Comparison of ENCODE assay signal across 8 cellular contexts in the genomic region with DNA sequence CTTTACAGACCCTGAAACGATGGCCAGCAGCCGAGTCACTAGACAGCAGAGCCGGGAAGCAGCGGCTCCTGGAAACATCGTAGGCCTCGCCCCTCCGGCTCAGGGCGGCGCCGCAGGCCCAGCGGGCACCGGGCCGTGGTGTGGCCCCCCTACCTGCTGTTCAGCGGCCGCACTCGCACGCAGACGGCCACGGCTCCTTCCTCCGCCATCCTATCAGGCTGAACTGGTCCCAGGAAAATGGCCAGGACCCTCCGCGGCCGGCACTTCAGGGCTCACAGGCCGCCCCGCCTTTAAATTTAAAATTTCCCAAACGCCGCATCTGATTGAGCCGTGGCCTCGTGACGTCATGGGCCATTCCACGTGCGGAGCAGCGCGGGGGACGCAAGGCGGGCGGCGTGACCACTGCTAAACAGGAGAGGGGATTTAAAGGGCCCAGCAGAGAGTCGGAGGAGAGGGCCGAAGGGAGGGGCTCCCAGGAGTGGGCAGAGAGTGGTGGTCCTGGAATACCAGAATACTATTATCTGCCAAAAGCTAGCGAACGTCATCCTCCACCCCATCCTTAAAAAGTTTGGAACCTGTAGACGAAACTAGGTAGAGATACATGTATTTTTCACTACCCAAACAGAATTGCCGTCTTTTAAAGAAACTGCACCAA. TPM values are rescaled to one million over a fixed set of nuclear protein-coding genes. Genes with fewer than 3 reads are reported as not detected.
A peak's percentile ranks its signal among the peaks of the same experiment; 100 is the strongest.
DNase-seq lines count a peak whose midpoint lies in the region; TF ChIP-seq lines count a peak whose summit lies in the region.

A gene with protein sequence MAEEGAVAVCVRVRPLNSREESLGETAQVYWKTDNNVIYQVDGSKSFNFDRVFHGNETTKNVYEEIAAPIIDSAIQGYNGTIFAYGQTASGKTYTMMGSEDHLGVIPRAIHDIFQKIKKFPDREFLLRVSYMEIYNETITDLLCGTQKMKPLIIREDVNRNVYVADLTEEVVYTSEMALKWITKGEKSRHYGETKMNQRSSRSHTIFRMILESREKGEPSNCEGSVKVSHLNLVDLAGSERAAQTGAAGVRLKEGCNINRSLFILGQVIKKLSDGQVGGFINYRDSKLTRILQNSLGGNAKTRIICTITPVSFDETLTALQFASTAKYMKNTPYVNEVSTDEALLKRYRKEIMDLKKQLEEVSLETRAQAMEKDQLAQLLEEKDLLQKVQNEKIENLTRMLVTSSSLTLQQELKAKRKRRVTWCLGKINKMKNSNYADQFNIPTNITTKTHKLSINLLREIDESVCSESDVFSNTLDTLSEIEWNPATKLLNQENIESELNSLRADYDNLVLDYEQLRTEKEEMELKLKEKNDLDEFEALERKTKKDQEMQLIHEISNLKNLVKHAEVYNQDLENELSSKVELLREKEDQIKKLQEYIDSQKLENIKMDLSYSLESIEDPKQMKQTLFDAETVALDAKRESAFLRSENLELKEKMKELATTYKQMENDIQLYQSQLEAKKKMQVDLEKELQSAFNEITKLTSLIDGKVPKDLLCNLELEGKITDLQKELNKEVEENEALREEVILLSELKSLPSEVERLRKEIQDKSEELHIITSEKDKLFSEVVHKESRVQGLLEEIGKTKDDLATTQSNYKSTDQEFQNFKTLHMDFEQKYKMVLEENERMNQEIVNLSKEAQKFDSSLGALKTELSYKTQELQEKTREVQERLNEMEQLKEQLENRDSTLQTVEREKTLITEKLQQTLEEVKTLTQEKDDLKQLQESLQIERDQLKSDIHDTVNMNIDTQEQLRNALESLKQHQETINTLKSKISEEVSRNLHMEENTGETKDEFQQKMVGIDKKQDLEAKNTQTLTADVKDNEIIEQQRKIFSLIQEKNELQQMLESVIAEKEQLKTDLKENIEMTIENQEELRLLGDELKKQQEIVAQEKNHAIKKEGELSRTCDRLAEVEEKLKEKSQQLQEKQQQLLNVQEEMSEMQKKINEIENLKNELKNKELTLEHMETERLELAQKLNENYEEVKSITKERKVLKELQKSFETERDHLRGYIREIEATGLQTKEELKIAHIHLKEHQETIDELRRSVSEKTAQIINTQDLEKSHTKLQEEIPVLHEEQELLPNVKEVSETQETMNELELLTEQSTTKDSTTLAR (N-terminal part only) (minus strand): TSS at position 233 of the 655 bp plus-strand sequence. CDS start 24 bp downstream, at position 209.

- H3K9me3 ChIP-seq in SK-N-SH: no peaks in the 10 kb centered on the region
- no peaks in the 10 kb centered on the region for H3K9me3 ChIP-seq in thyroid gland

- H3K27ac ChIP-seq in SK-N-SH (ENCODE audit: low read depth in 2 of 2, low read length in 1 of 2): peak within 1 kb of the TSS; percentile 43 to 48
- peak within 1 kb of the TSS in 1 of 3 donors; percentile 66 for H3K27ac ChIP-seq in thyroid gland

- H3K4me2 ChIP-seq in SK-N-SH: peak within 1 kb of the TSS; percentile 82

- H3F3A ChIP-seq in SK-N-SH (replicated peaks; ENCODE audit: insufficient read depth): no peaks in the 10 kb centered on the region

- peak in 1 of 2 experiments; percentile 71; a peak in 1 of 4 replicates for TF ChIP-seq EP300 in SK-N-SH (IDR thresholded peaks at IDR 0.05; ENCODE audit: borderline replicate concordance in 1 of 2, low read depth in 1 of 2, low read length in 1 of 2)

- H3K4me1 ChIP-seq in SK-N-SH (ENCODE audit: control insufficient read depth in 1 of 2, insufficient read depth in 2 of 2, low read depth in 1 of 2, low read length in 1 of 2) (peaks cover 4 to 9% of the 10 kb centered on the region in 2 experiments; a peak in 2 of 4 replicates), thyroid gland (no peaks in the 10 kb centered on the region)

- WGBS in SK-N-SH (ENCODE audit: low lambda C conversion rate): under 1% methylated on average over 16 of the region's 44 CpGs
- WGBS in thyroid gland, 2 donors: 0 to 1% methylated on average over 26 to 39 of the region's 44 CpGs

- peaks cover 29% of the 10 kb centered on the region for H3K79me2 ChIP-seq in SK-N-SH (ENCODE audit: insufficient read depth)

- TF ChIP-seq POLR2A in thyroid gland (IDR thresholded peaks at IDR 0.05): peak in 1 of 2 donors; percentile 37

- TF ChIP-seq CTCF in GM06990 (IDR thresholded peaks at IDR 0.05; ENCODE audit: insufficient read depth, low read length, poor library complexity, severe bottlenecking) (no peak), HFF-Myc (IDR thresholded peaks at IDR 0.05; ENCODE audit: low read depth, low read length, missing control alignments) (no peak), SK-N-SH (IDR thresholded peaks at IDR 0.05) (no peak), osteocyte (IDR thresholded peaks at IDR 0.05) (no peak), thyroid gland (IDR thresholded peaks at IDR 0.05) (peak in 1 of 6 experiments; percentile 24)

- H3K27me3 Mint-ChIP-seq in activated naive CD4-positive, alpha-beta T cell treated with anti-CD3 and anti-CD28 coated beads, Interleukin-2, amount 10 ng/mL, durations not matched to agents 7 days and 5 days: peaks cover 16% of the 10 kb centered on the region
- H3K27me3 Mint-ChIP-seq in osteocyte (ENCODE audit: unreplicated experiment): peaks cover 13% of the 10 kb centered on the region

- H3K4me3 ChIP-seq in GM06990 (replicated peaks; ENCODE audit: low read depth, low read length) (peak within 1 kb of the TSS; percentile 71), HFF-Myc (replicated peaks; ENCODE audit: low read depth, low read length) (peak within 1 kb of the TSS; percentile 92), SK-N-SH (ENCODE audit: low read depth in 2 of 2, low read length in 1 of 2) (peak within 1 kb of the TSS; percentile 79 to 99), thyroid gland (replicated peaks in 1 of 3) (peak within 1 kb of the TSS; percentile 24 to 65 (median 47))

- H3K36me3 ChIP-seq in GM06990 (ENCODE audit: control insufficient read depth, insufficient read depth, low read length) (no peaks in the 10 kb centered on the region), SK-N-SH (replicated peaks in 1 of 2; ENCODE audit: control insufficient read depth in 1 of 2, insufficient read depth in 2 of 2, low read length in 1 of 2) (peaks cover 14 to 24% of the 10 kb centered on the region in 2 experiments), thyroid gland (no peaks in the 10 kb centered on the region)

- peaks cover 30% of the 10 kb centered on the region for H3K36me3 Mint-ChIP-seq in activated naive CD4-positive, alpha-beta T cell treated with anti-CD3 and anti-CD28 coated beads, Interleukin-2, amount 10 ng/mL, durations not matched to agents 7 days and 5 days
- no peaks in the 10 kb centered on the region for H3K36me3 Mint-ChIP-seq in osteocyte (ENCODE audit: unreplicated experiment)

- peak within 1 kb of the TSS; percentile 100 for H2AFZ ChIP-seq in SK-N-SH (ENCODE audit: low read depth)

- peak within 1 kb of the TSS; percentile 92 for H3K4me3 Mint-ChIP-seq in activated naive CD4-positive, alpha-beta T cell treated with anti-CD3 and anti-CD28 coated beads, Interleukin-2, amount 10 ng/mL, durations not matched to agents 7 days and 5 days
- peak within 1 kb of the TSS; percentile 88 for H3K4me3 Mint-ChIP-seq in osteocyte (ENCODE audit: unreplicated experiment)

- peaks cover 32% of the 10 kb centered on the region for H3K4me1 Mint-ChIP-seq in activated naive CD4-positive, alpha-beta T cell treated with anti-CD3 and anti-CD28 coated beads, Interleukin-2, amount 10 ng/mL, durations not matched to agents 7 days and 5 days
- peaks cover 24% of the 10 kb centered on the region for H3K4me1 Mint-ChIP-seq in osteocyte (ENCODE audit: unreplicated experiment)

- POLR2A ChIA-PET in SK-N-SH (lab: Yijun Ruan, JAX): no interaction called here

- peak; percentile 95 for DNase-seq in GM06990 (ENCODE audit: extremely low read depth, insufficient read length)
- peak; percentile 61 for DNase-seq in HFF-Myc (ENCODE audit: extremely low read depth, low read depth)
- DNase-seq in MV-4-11 (lab: John Stamatoyannopoulos, UW): peak; percentile 81
- peak; percentile 88 for DNase-seq in SK-N-SH
- DNase-seq in activated naive CD4-positive, alpha-beta T cell treated with anti-CD3 and anti-CD28 coated beads, Interleukin-2, amount 10 ng/mL, durations not matched to agents 7 days and 5 days: peak; percentile 90
- DNase-seq in head of caudate nucleus: peak; percentile 72 to 92 (median 84)
- peak; percentile 95 for DNase-seq in osteocyte (ENCODE audit: extremely low spot score, unreplicated experiment)
- DNase-seq in thyroid gland: peak; percentile 87

- H3K9me2 ChIP-seq in SK-N-SH: no peaks in the 10 kb centered on the region

- H3K9me3 Mint-ChIP-seq in activated naive CD4-positive, alpha-beta T cell treated with anti-CD3 and anti-CD28 coated beads, Interleukin-2, amount 10 ng/mL, durations not matched to agents 7 days and 5 days: no peaks in the 10 kb centered on the region
- no peaks in the 10 kb centered on the region for H3K9me3 Mint-ChIP-seq in osteocyte (ENCODE audit: unreplicated experiment)

- TF ChIP-seq RAD21 in SK-N-SH (IDR thresholded peaks at IDR 0.05; ENCODE audit: low read length): no peak

- no peaks in the 10 kb centered on the region for H3K27me3 ChIP-seq in GM06990 (replicated peaks; ENCODE audit: control insufficient read depth, insufficient read depth, low read length)
- H3K27me3 ChIP-seq in SK-N-SH (ENCODE audit: insufficient read depth): no peaks in the 10 kb centered on the region
- H3K27me3 ChIP-seq in thyroid gland: no peaks in the 10 kb centered on the region

- H3K9ac ChIP-seq in SK-N-SH: peak within 1 kb of the TSS; percentile 73

- intact Hi-C loops in head of caudate nucleus (cut with DNase I) (no loop called here), thyroid gland (cut with DNase I) (no loop called here)

- H3K27ac Mint-ChIP-seq in activated naive CD4-positive, alpha-beta T cell treated with anti-CD3 and anti-CD28 coated beads, Interleukin-2, amount 10 ng/mL, durations not matched to agents 7 days and 5 days: peak within 1 kb of the TSS; percentile 91
- peak within 1 kb of the TSS; percentile 95 for H3K27ac Mint-ChIP-seq in osteocyte (ENCODE audit: unreplicated experiment)

- CTCF ChIA-PET in SK-N-SH (lab: Yijun Ruan, JAX): interaction anchor here (0.6 to 0.7 kb wide), 2 partner anchors 588 to 658 kb away, joined by 3 read pairs; no protein-coding TSS in a partner anchor
- CTCF ChIA-PET in activated naive CD4-positive, alpha-beta T cell treated with anti-CD3 and anti-CD28 coated beads, Interleukin-2, amount 10 ng/mL, durations not matched to agents 7 days and 5 days (lab: Charles Lee): interaction anchor here (0.7 kb wide), 1 partner anchor 336 kb away, joined by 3 read pairs; no protein-coding TSS in a partner anchor

- H4K20me1 ChIP-seq in SK-N-SH (ENCODE audit: insufficient read depth): no peaks in the 10 kb centered on the region

RNA-seq across cellular contexts. Expression of the gene that starts here (rescaled TPM):
- 1.3 and 1.7 TPM in 2 replicates for polyA plus RNA-seq in SK-N-SH (2012; rRNA removed)
- 1.8 and 2.7 TPM in 2 replicates for polyA plus RNA-seq in SK-N-SH (2012; cell fraction: cytosol; rRNA removed)
- polyA plus RNA-seq in SK-N-SH (2012; cell fraction: nucleus; rRNA removed): 0.89 and 1.8 TPM in 2 replicates
- 5.7 and 6.9 TPM in 2 replicates for total RNA-seq in osteocyte
- total RNA-seq in thyroid gland: under 1 TPM; 0.38 to 0.78 (median 0.53) TPM

Comparison
In these comparisons a context has a peak if more than half of its experiments do, and no peak if none do; other contexts are left out.
1. Peak in DNase-seq and H3K4me3 ChIP-seq in thyroid gland; RNA of the gene not detected or under 1 TPM.